Comparison of ENCODE assay signal across 1 cellular context in the genomic region with DNA sequence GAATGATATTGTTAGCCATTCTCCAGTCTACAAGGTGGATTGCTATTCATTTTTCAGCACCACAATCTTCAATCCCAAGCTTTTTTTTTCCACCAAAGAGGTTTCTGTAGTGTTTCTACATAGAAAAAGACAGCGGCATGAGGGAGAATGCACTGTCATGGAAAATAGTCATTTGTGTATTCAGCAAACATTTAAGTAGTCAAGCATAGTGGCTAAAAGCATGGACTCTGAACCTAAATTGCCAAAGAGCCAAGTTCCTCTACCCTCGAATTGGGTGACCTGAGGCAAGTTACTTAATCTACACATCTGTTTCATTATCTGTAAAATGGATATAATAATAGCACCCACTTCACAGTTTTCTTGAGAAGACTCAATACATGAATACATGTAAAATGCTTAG.
TF ChIP-seq lines count a peak whose summit lies in the region.

No MANE protein-coding gene starts in this region.

TF ChIP-seq in liver, 16 proteins besides CTCF, POLR2A, EP300 and RAD21 (continued from another document):
- TF ChIP-seq FOXA2 (IDR thresholded peaks at IDR 0.05) (peak; percentile 59), YY1 (IDR thresholded peaks at IDR 0.05) (peak; percentile 90), GABPA (IDR thresholded peaks at IDR 0.05 in 1 of 2, conservative IDR thresholded peaks at IDR 0.05 in 1 of 2) (no peak)
- TF ChIP-seq, protein P1, sequence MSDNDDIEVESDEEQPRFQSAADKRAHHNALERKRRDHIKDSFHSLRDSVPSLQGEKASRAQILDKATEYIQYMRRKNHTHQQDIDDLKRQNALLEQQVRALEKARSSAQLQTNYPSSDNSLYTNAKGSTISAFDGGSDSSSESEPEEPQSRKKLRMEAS (IDR thresholded peaks at IDR 0.05) = peak; percentile 69
- TF ChIP-seq, protein P2, sequence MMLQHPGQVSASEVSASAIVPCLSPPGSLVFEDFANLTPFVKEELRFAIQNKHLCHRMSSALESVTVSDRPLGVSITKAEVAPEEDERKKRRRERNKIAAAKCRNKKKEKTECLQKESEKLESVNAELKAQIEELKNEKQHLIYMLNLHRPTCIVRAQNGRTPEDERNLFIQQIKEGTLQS (IDR thresholded peaks at IDR 0.05) = peak; percentile 55
